Comparison of ENCODE assay signal across 16 cellular contexts in genomic region chr1:2934642-2935081, GRCh38.
DNase-seq lines count a peak whose midpoint lies in the region; ATAC-seq, FAIRE-seq and TF ChIP-seq lines count a peak whose summit lies in the region.
"Had no signal": no experiment of that assay in that cellular context is flagged by ENCODE, and none has a peak within 500 bp of the region (broad histone marks: within the 10 kb centered on the region; RNA-seq: fewer than 3 reads in every experiment).

No MANE protein-coding gene starts in this region.

- no TSS peak for BruUV-seq in A673 (replicated peaks; lab: Mats Ljungman, UMichigan)

- CTCF ChIA-PET in A673 (lab: Charles Lee) = no interaction called here

- no peak for FAIRE-seq in kidney (lab: Jason Lieb, UNC)
- FAIRE-seq: H54, HTR-8/SVneo had no signal

- POLR2A ChIA-PET in A673 (lab: Charles Lee; ENCODE audit: low non-redundant PET) = no interaction called here

- H3K36me3 ChIP-seq in heart right ventricle = no peaks in the 10 kb centered on the region
- H3K36me3 ChIP-seq in kidney (ENCODE audit: control insufficient read depth in 1 of 2, insufficient read depth in 2 of 2, low read length in 2 of 2) = no peaks in the 10 kb centered on the region
- H3K36me3 ChIP-seq in A673 (ENCODE audit: insufficient read depth, low read length, poor library complexity, severe bottlenecking) = no peaks in the 10 kb centered on the region

- no peak overlapping the region for H3K9ac ChIP-seq in kidney (ENCODE audit: low read length in 2 of 2)

- H3K4me3 ChIP-seq in heart right ventricle = no peak overlapping the region
- H3K4me3 ChIP-seq in kidney (ENCODE audit: low read length in 2 of 2) = no peak overlapping the region
- H3K4me3 ChIP-seq in A673 (ENCODE audit: low read depth, low read length, poor library complexity, severe bottlenecking) = no peak overlapping the region
- H3K4me3 ChIP-seq: GM23338 had no signal

- TF ChIP-seq CTCF in heart right ventricle (IDR thresholded peaks at IDR 0.05) (no peak), kidney (IDR thresholded peaks at IDR 0.05; ENCODE audit: borderline replicate concordance, extremely low read depth, insufficient read depth) (no peak), A673 (conservative IDR thresholded peaks at IDR 0.05; ENCODE audit: low read depth, low read length) (no peak)

- H3K27ac ChIP-seq in heart right ventricle = no peak overlapping the region
- no peak overlapping the region for H3K27ac ChIP-seq in kidney (ENCODE audit: low read depth in 2 of 2, low read length in 2 of 2)
- H3K27ac ChIP-seq in A673 (ENCODE audit: low read depth, low read length, poor library complexity, severe bottlenecking) = no peak overlapping the region

- WGBS in heart right ventricle, 2 donors = 86 to 87% methylated on average over 16 of the region's 16 CpGs

- no peak for ATAC-seq in left cardiac atrium
- no peak for ATAC-seq in heart right ventricle
- ATAC-seq: GM23338 had no signal

- H3K9me3 ChIP-seq in heart right ventricle (peaks cover 0 to 5% (median 0%) of the 10 kb centered on the region in 11 donors), kidney (ENCODE audit: control insufficient read depth in 1 of 2, low read length in 2 of 2) (no peaks in the 10 kb centered on the region), A673 (ENCODE audit: low read depth, low read length, poor library complexity, severe bottlenecking) (no peaks in the 10 kb centered on the region)

- intact Hi-C loops in left cardiac atrium (cut with DNase I) (no loop called here), heart right ventricle (cut with DNase I) (no loop called here), kidney (cut with DNase I) (no loop called here), posterior vena cava (cut with DNase I) (no loop called here), A673 (cut with micrococcal nuclease; ENCODE audit: unreplicated experiment) (no loop called here)

- H3K4me1 ChIP-seq in heart right ventricle (no peaks in the 10 kb centered on the region), kidney (ENCODE audit: control insufficient read depth in 1 of 2, insufficient read depth in 1 of 2, low read depth in 1 of 2, low read length in 2 of 2) (no peaks in the 10 kb centered on the region), A673 (ENCODE audit: insufficient read depth, low read length, poor library complexity, severe bottlenecking) (no peaks in the 10 kb centered on the region)

- H3K27me3 ChIP-seq in heart right ventricle (peaks cover 0 to 54% (median 9%) of the 10 kb centered on the region in 7 donors), A673 (replicated peaks; ENCODE audit: insufficient read depth, low read depth, low read length, poor library complexity) (peaks cover 25% of the 10 kb centered on the region)

- DNase-seq in left cardiac atrium (peak; percentile 11), heart right ventricle (no peak), NCI-H69 (lab: John Stamatoyannopoulos, UW) (peak; percentile 1), kidney (peak; percentile 52), posterior vena cava (ENCODE audit: low spot score) (peak; percentile 71), HuH-7 (ENCODE audit: low spot score) (no peak), A673 (ENCODE audit: low spot score) (no peak)
- DNase-seq: ACHN; AML-193; CD4-positive, alpha-beta memory T cell; DMS79 treated with DMSO at 0.1 percent for 48 hours; GF-D8; HCEC 1CT had no signal

Comparison
In these comparisons a context has a peak if more than half of its experiments do, and no peak if none do; other contexts are left out.
1. DNase-seq: peak in left cardiac atrium (single experiment), NCI-H69 (single experiment), kidney (single experiment) and posterior vena cava (single experiment); none in heart right ventricle (0 of 2), HuH-7 (single experiment) and A673 (single experiment).